15 cellular contexts compared by ENCODE assay signal in genomic region chr2:9377461-9378097, GRCh38. TPM values are rescaled to one million over a fixed set of nuclear protein-coding genes. Genes with fewer than 3 reads are reported as not detected.
DNase-seq lines count a peak whose midpoint lies in the region; ATAC-seq and TF ChIP-seq lines count a peak whose summit lies in the region.
"Had no signal": no experiment of that assay in that cellular context is flagged by ENCODE, and none has a peak within 500 bp of the region (broad histone marks: within the 10 kb centered on the region; RNA-seq: fewer than 3 reads in every experiment).

No MANE protein-coding gene starts in this region.

- no peaks in the 10 kb centered on the region for H3K4me1 ChIP-seq in left lung
- H3K4me1 ChIP-seq in suprapubic skin = peaks cover 29% of the 10 kb centered on the region
- H3K4me1 ChIP-seq: HAP-1 had no signal

- no peaks in the 10 kb centered on the region for H3K9me3 Mint-ChIP-seq in type B pancreatic cell
- H3K9me3 Mint-ChIP-seq: central memory CD8-positive, alpha-beta T cell had no signal

- H3K36me3 Mint-ChIP-seq in type B pancreatic cell = peaks cover 23% of the 10 kb centered on the region
- H3K36me3 Mint-ChIP-seq: CD4-positive, CD25-positive, alpha-beta regulatory T cell had no signal

- no peak for TF ChIP-seq EP300 in suprapubic skin (IDR thresholded peaks at IDR 0.05)

- no peak for TF ChIP-seq POLR2A in suprapubic skin (IDR thresholded peaks at IDR 0.05)

- H3K27ac ChIP-seq in left lung = peak overlapping the region; percentile 59 to 63
- H3K27ac ChIP-seq in suprapubic skin = peak overlapping the region; percentile 60

- H3K36me3 ChIP-seq in left lung (peaks cover 0 to 14% of the 10 kb centered on the region in 2 donors), suprapubic skin (peaks cover 53% of the 10 kb centered on the region)

- H3K4me3 ChIP-seq in HFF-Myc (replicated peaks; ENCODE audit: low read depth, low read length) (no peak overlapping the region), left lung (no peak overlapping the region), suprapubic skin (no peak overlapping the region)
- H3K4me3 ChIP-seq: HAP-1 had no signal

- no peaks in the 10 kb centered on the region for H3K9me3 ChIP-seq in left lung
- no peaks in the 10 kb centered on the region for H3K9me3 ChIP-seq in suprapubic skin
- H3K9me3 ChIP-seq: HAP-1 had no signal

- no peak for ATAC-seq in left lung
- no peak for ATAC-seq in GM21723 (IDR thresholded peaks at IDR 0.05; ENCODE audit: unreplicated experiment)
- ATAC-seq in HG03457 (IDR thresholded peaks at IDR 0.05; ENCODE audit: unreplicated experiment) = no peak

- H3K4me3 Mint-ChIP-seq in type B pancreatic cell = no peak overlapping the region
- H3K4me3 Mint-ChIP-seq: CD4-positive, CD25-positive, alpha-beta regulatory T cell; central memory CD8-positive, alpha-beta T cell had no signal

- H3K27ac Mint-ChIP-seq in type B pancreatic cell = no peak overlapping the region
- H3K27ac Mint-ChIP-seq: CD4-positive, CD25-positive, alpha-beta regulatory T cell had no signal

- H3K27me3 ChIP-seq in left lung (no peaks in the 10 kb centered on the region), suprapubic skin (no peaks in the 10 kb centered on the region)

- no peaks in the 10 kb centered on the region for H3K27me3 Mint-ChIP-seq in type B pancreatic cell

- DNase-seq in HFF-Myc (ENCODE audit: extremely low read depth, low read depth) = peak; percentile 16
- DNase-seq in amniotic epithelial cell (ENCODE audit: low read depth) = peak; percentile 24
- no peak for DNase-seq in left lung
- DNase-seq in suprapubic skin (ENCODE audit: low spot score in 2 of 2) = peak in 1 of 2 donors; percentile 39
- DNase-seq in stimulated activated naive CD4-positive, alpha-beta T cell treated with Interleukin-2 at 50 U/mL for 16 hours (lab: John Stamatoyannopoulos, UW) = no peak
- DNase-seq in type B pancreatic cell (ENCODE audit: extremely low spot score, unreplicated experiment) = no peak
- DNase-seq: activated CD4-positive, alpha-beta T cell treated with anti-CD3 and anti-CD28 coated beads, Interleukin-2, amount 50 U/mL, for 48 hours; CD4-positive, CD25-positive, alpha-beta regulatory T cell; NCI-H1092; NCI-H345; stimulated activated CD4-positive, alpha-beta T cell treated with anti-CD3 and anti-CD28 coated beads, Interleukin-2, amount 100 ng/mL, for 24 hours had no signal

- H3K4me1 Mint-ChIP-seq in type B pancreatic cell (ENCODE audit: unreplicated experiment) = no peaks in the 10 kb centered on the region
- H3K4me1 Mint-ChIP-seq: CD4-positive, CD25-positive, alpha-beta regulatory T cell; central memory CD8-positive, alpha-beta T cell had no signal

- intact Hi-C loops in left lung (cut with DNase I) = loop anchor here in 1 of 2 donors (10.0 kb wide), 1 partner anchor 233 kb away; no protein-coding TSS in a partner anchor

- TF ChIP-seq CTCF in HFF-Myc (IDR thresholded peaks at IDR 0.05; ENCODE audit: low read depth, low read length, missing control alignments) (no peak), left lung (IDR thresholded peaks at IDR 0.05) (no peak), suprapubic skin (IDR thresholded peaks at IDR 0.05) (no peak), type B pancreatic cell (conservative IDR thresholded peaks at IDR 0.05) (no peak)

- WGBS in suprapubic skin = 75% methylated on average over 9 of the region's 9 CpGs

RNA-seq across cellular contexts. Expression of gene ITGB1BP1, which starts 45.7 kb away (rescaled TPM):
- total RNA-seq in left lung (10 to 100 TPM; 74.0 to 82.4 TPM), suprapubic skin (10 to 100 TPM; 24.9 to 50.9 (median 30.8) TPM), type B pancreatic cell (ENCODE audit: low replicate concordance) (57.2 and 79.0 TPM in 2 replicates)

RNA-seq across cellular contexts. Expression of gene CPSF3, which starts 45.9 kb away (rescaled TPM):
- total RNA-seq in left lung (10 to 100 TPM; 25.9 to 30.3 TPM), suprapubic skin (10 to 100 TPM; 20.5 to 48.5 (median 29.2) TPM), type B pancreatic cell (ENCODE audit: low replicate concordance) (38.9 and 60.6 TPM in 2 replicates)

Comparison
In these comparisons a context has a peak if more than half of its experiments do, and no peak if none do; other contexts are left out.
1. DNase-seq: peak in HFF-Myc (single experiment) and amniotic epithelial cell (single experiment); none in left lung (0 of 2), stimulated activated naive CD4-positive, alpha-beta T cell treated with Interleukin-2 at 50 U/mL for 16 hours (single experiment) and type B pancreatic cell (single experiment).